ENCODE assay signal across 20 cellular contexts in genomic region chr6:101509556-101509955, GRCh38.
DNase-seq lines count a peak whose midpoint lies in the region; TF ChIP-seq lines count a peak whose summit lies in the region.
"Had no signal": no experiment of that assay in that cellular context is flagged by ENCODE, and none has a peak within 500 bp of the region (broad histone marks: within the 10 kb centered on the region; RNA-seq: fewer than 3 reads in every experiment).

No MANE protein-coding gene starts in this region.

- H3K4me1 Mint-ChIP-seq in progenitor cell of endocrine pancreas (ENCODE audit: low read depth): peaks cover 3% of the 10 kb centered on the region
- H3K4me1 Mint-ChIP-seq: T-cell had no signal

- H3K27ac ChIP-seq in SK-N-MC: peak overlapping the region; percentile 2; the same call in 1 of the 2 replicates

- no peak overlapping the region for H3K4me3 Mint-ChIP-seq in progenitor cell of endocrine pancreas (ENCODE audit: low read depth)
- H3K4me3 Mint-ChIP-seq: T-cell had no signal

- H3K27me3 Mint-ChIP-seq in progenitor cell of endocrine pancreas: no peaks in the 10 kb centered on the region
- H3K27me3 Mint-ChIP-seq: T-cell had no signal

- DNase-seq in AG08395 (ENCODE audit: low spot score): peak; percentile 24
- DNase-seq in GM04503 (ENCODE audit: low read depth): peak; percentile 14
- no peak for DNase-seq in SK-N-MC (ENCODE audit: low read depth, low spot score)
- peak; percentile 2 for DNase-seq in fibroblast of villous mesenchyme (ENCODE audit: low read depth)
- no peak for DNase-seq in progenitor cell of endocrine pancreas (ENCODE audit: low spot score, unreplicated experiment)
- DNase-seq in GM19240 (ENCODE audit: insufficient read length, low spot score): no peak
- no peak for DNase-seq in NCI-H1930 (lab: John Stamatoyannopoulos, UW)
- DNase-seq in RKO (ENCODE audit: low spot score): no peak
- DNase-seq: 8988T, C1 segment of cervical spinal cord, DND-41, GF-D8, H7, Kasumi-1, MM.1S, NCI-H1092 treated with DMSO at 0.1 percent for 48 hours, NCI-H1694, NCI-H748 treated with DMSO at 0.1 percent for 48 hours, PC-3, T-cell had no signal

- no peaks in the 10 kb centered on the region for H3K36me3 ChIP-seq in SK-N-MC (ENCODE audit: insufficient read depth, low read length)

- no peak overlapping the region for H3K27ac Mint-ChIP-seq in progenitor cell of endocrine pancreas
- H3K27ac Mint-ChIP-seq: T-cell had no signal

- H3K9ac ChIP-seq in SK-N-MC (ENCODE audit: insufficient read length): no peak overlapping the region

- H3K4me3 ChIP-seq in SK-N-MC (no peak overlapping the region), fibroblast of villous mesenchyme (ENCODE audit: low read depth, low read length) (no peak overlapping the region)

- no peaks in the 10 kb centered on the region for H3K9me3 ChIP-seq in SK-N-MC (ENCODE audit: low read depth, low read length)

- no peaks in the 10 kb centered on the region for H3K9me3 Mint-ChIP-seq in progenitor cell of endocrine pancreas (ENCODE audit: low read depth)

- TF ChIP-seq CTCF in fibroblast of villous mesenchyme (IDR thresholded peaks at IDR 0.05; ENCODE audit: insufficient read depth, low read depth, low read length) (no peak), progenitor cell of endocrine pancreas (IDR thresholded peaks at IDR 0.05; ENCODE audit: unreplicated experiment) (no peak)

- no peaks in the 10 kb centered on the region for H3K36me3 Mint-ChIP-seq in progenitor cell of endocrine pancreas (ENCODE audit: insufficient read depth)
- H3K36me3 Mint-ChIP-seq: T-cell had no signal

Comparison
In these comparisons a context has a peak if more than half of its experiments do, and no peak if none do; other contexts are left out.
1. DNase-seq: peak in AG08395 (single experiment), GM04503 (single experiment) and fibroblast of villous mesenchyme (single experiment); none in SK-N-MC (single experiment), progenitor cell of endocrine pancreas (single experiment), GM19240 (single experiment), NCI-H1930 (0 of 2) and RKO (single experiment).